In the genomic region with DNA sequence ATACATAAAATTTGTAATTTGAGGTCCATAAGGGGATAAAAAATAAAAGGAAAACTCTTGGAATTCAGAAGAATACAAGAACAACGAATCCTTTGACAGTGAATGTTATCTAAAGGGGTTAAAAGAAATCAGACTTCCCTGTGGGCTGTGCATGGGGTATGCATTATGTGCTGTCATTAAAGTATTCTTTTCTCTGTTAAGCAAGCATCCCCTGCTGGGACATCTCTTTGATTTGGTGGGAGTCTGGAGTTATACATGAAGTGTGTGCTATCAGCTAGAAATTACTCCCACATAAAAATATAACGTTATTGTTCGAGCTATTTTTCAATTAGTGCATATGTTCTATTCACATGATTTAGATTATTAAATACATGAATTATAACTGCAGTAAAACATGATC, we compare ENCODE assay signal across 23 cellular contexts.
A peak's percentile ranks its signal among the peaks of the same experiment; 100 is the strongest.
DNase-seq lines count a peak whose midpoint lies in the region; ATAC-seq and TF ChIP-seq lines count a peak whose summit lies in the region.
"Had no signal": no experiment of that assay in that cellular context is flagged by ENCODE, and none has a peak within 500 bp of the region (broad histone marks: within the 10 kb centered on the region; RNA-seq: fewer than 3 reads in every experiment).

No MANE protein-coding gene starts in this region.

- no peak for ATAC-seq in body of pancreas
- ATAC-seq in HG03097 (IDR thresholded peaks at IDR 0.05; ENCODE audit: low FRiP score, unreplicated experiment) = no peak
- ATAC-seq: K562, PC-3, SK-N-SH treated with all-trans-retinoic acid at 6 μM for 48 hours, T-helper 17 cell had no signal

- peaks cover 55% of the 10 kb centered on the region for H3K4me1 Mint-ChIP-seq in nephron
- H3K4me1 Mint-ChIP-seq: CD14-positive monocyte; CD8-positive, alpha-beta memory T cell; T-helper 17 cell had no signal

- peak overlapping the region; percentile 44 to 92 (median 65) for H3K27ac Mint-ChIP-seq in nephron
- H3K27ac Mint-ChIP-seq: CD14-positive monocyte; CD8-positive, alpha-beta memory T cell; T-helper 17 cell had no signal

- H3K36me3 ChIP-seq in A673 (ENCODE audit: insufficient read depth, low read length, poor library complexity, severe bottlenecking) (no peaks in the 10 kb centered on the region), ACC112 (ENCODE audit: insufficient read depth, low read length) (no peaks in the 10 kb centered on the region), body of pancreas (replicated peaks in 1 of 2; ENCODE audit: insufficient read depth in 1 of 2, low read depth in 2 of 2) (no peaks in the 10 kb centered on the region)
- H3K36me3 ChIP-seq: BE2C had no signal

- TF ChIP-seq POLR2A in body of pancreas (IDR thresholded peaks at IDR 0.05) = no peak

- H3K27me3 Mint-ChIP-seq in nephron (ENCODE audit: low read depth) = no peaks in the 10 kb centered on the region
- H3K27me3 Mint-ChIP-seq: CD8-positive, alpha-beta memory T cell; T-helper 17 cell had no signal

- no peaks in the 10 kb centered on the region for H3K9me3 ChIP-seq in A673 (ENCODE audit: low read depth, low read length, poor library complexity, severe bottlenecking)
- no peaks in the 10 kb centered on the region for H3K9me3 ChIP-seq in body of pancreas
- H3K9me3 ChIP-seq: BE2C had no signal

- TF ChIP-seq CTCF in A673 (conservative IDR thresholded peaks at IDR 0.05; ENCODE audit: low read depth, low read length) (no peak), nephron (IDR thresholded peaks at IDR 0.05; ENCODE audit: unreplicated experiment in 3 of 3) (no peak), body of pancreas (IDR thresholded peaks at IDR 0.05) (no peak)

- H3K27ac ChIP-seq in A673 (ENCODE audit: low read depth, low read length, poor library complexity, severe bottlenecking) (no peak overlapping the region), ACC112 (ENCODE audit: low read depth, low read length) (no peak overlapping the region), body of pancreas (no peak overlapping the region)

- no peaks in the 10 kb centered on the region for H3K36me3 Mint-ChIP-seq in nephron (ENCODE audit: low read depth)
- H3K36me3 Mint-ChIP-seq: CD14-positive monocyte; CD8-positive, alpha-beta memory T cell had no signal

- H3K4me1 ChIP-seq in A673 (ENCODE audit: insufficient read depth, low read length, poor library complexity, severe bottlenecking) (peaks cover 10% of the 10 kb centered on the region), ACC112 (ENCODE audit: control insufficient read depth, insufficient read depth, low read length, unreplicated experiment) (peaks cover 24% of the 10 kb centered on the region), body of pancreas (peaks cover 11% of the 10 kb centered on the region)
- H3K4me1 ChIP-seq: BE2C had no signal

- WGBS in body of pancreas, 2 donors = 67 to 68% methylated on average over 3 of the region's 3 CpGs

- DNase-seq in A673 (ENCODE audit: low spot score) (peak; percentile 72), NCI-H69 (lab: John Stamatoyannopoulos, UW) (peak; percentile 97), body of pancreas (no peak)
- DNase-seq in stimulated activated CD4-positive, alpha-beta T cell treated with anti-CD3 and anti-CD28 coated beads, Interleukin-4, amount 100 ng/mL, for 1 hour = no peak
- DNase-seq: ACHN; BE2C; Calu3; CD8-positive, alpha-beta memory T cell; DND-41; Kasumi-1; NCI-H1105; NCI-H1694 treated with DMSO at 0.1 percent for 48 hours; NCI-H2107; NCI-H446 treated with DMSO at 0.1 percent for 48 hours; NCI-H526; PC-3; T-helper 17 cell had no signal

- intact Hi-C loops in A673 (cut with micrococcal nuclease; ENCODE audit: unreplicated experiment) (no loop called here), body of pancreas (cut with DNase I) (no loop called here)

- no peaks in the 10 kb centered on the region for H3K79me2 ChIP-seq in ACC112 (ENCODE audit: control insufficient read depth, insufficient read depth, low read length, unreplicated experiment)

- peak overlapping the region; percentile 32 for H2AFZ ChIP-seq in ACC112 (ENCODE audit: low read length, unreplicated experiment)

- BruUV-seq in A673 (replicated peaks; lab: Mats Ljungman, UMichigan) = no TSS peak

- CTCF ChIA-PET in A673 (lab: Charles Lee) = no interaction called here

- H3K4me3 Mint-ChIP-seq in nephron = no peak overlapping the region
- H3K4me3 Mint-ChIP-seq: CD14-positive monocyte, T-helper 17 cell had no signal

- H3K27me3 ChIP-seq in A673 (replicated peaks; ENCODE audit: insufficient read depth, low read depth, low read length, poor library complexity) = no peaks in the 10 kb centered on the region
- no peaks in the 10 kb centered on the region for H3K27me3 ChIP-seq in ACC112 (ENCODE audit: insufficient read depth, low read length)
- H3K27me3 ChIP-seq in body of pancreas = no peaks in the 10 kb centered on the region
- H3K27me3 ChIP-seq: BE2C had no signal

- H3K9me3 Mint-ChIP-seq in nephron = no peaks in the 10 kb centered on the region
- H3K9me3 Mint-ChIP-seq: CD14-positive monocyte had no signal

- POLR2A ChIA-PET in A673 (lab: Charles Lee; ENCODE audit: low non-redundant PET) = no interaction called here

- no peak overlapping the region for H3K4me3 ChIP-seq in A673 (ENCODE audit: low read depth, low read length, poor library complexity, severe bottlenecking)
- H3K4me3 ChIP-seq in ACC112 (ENCODE audit: low read depth, low read length) = no peak overlapping the region
- H3K4me3 ChIP-seq in body of pancreas = no peak overlapping the region
- H3K4me3 ChIP-seq: K562 had no signal

Comparison
In these comparisons a context has a peak if more than half of its experiments do, and no peak if none do; other contexts are left out.
1. DNase-seq: peak in A673 (single experiment) and NCI-H69 (single experiment); none in body of pancreas (0 of 4) and stimulated activated CD4-positive, alpha-beta T cell treated with anti-CD3 and anti-CD28 coated beads, Interleukin-4, amount 100 ng/mL, for 1 hour (single experiment).